ENCODE assay signal across 18 cellular contexts in the genomic region with DNA sequence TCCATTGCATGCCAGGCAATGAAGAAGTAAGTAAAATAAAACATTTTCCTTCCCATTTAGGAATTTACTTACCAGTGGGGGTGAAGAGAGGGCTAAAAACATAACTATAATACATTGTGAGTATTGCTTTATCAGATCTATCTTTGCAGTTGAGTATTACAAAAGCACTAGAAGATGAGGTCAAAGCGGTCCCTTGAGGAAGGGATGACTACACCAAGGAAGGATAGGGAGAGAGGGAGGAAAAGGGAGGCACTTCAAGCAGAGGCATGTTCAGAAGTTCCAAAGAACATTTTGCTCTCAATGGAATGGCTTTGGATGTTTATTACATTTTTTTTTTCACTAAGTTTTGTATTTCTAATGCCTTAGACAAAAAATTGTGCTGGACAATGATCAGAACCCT.
DNase-seq lines count a peak whose midpoint lies in the region; ATAC-seq and TF ChIP-seq lines count a peak whose summit lies in the region.
"Had no signal": no experiment of that assay in that cellular context is flagged by ENCODE, and none has a peak within 500 bp of the region (broad histone marks: within the 10 kb centered on the region; RNA-seq: fewer than 3 reads in every experiment).

No MANE protein-coding gene starts in this region.

- no peak for ATAC-seq in activated CD8-positive, alpha-beta T cell treated with anti-CD3 and anti-CD28 coated beads for 36 hours
- ATAC-seq in activated CD8-positive, alpha-beta T cell treated with anti-CD3 and anti-CD28 coated beads, Interleukin-2, amount 10 ng/mL, durations not matched to agents 7 days and 5 days = no peak
- peak; percentile 49 for ATAC-seq in IMR-90 (ENCODE audit: low read depth)
- no peak for ATAC-seq in natural killer cell treated with Interleukin-12 subunit alpha and Interleukin-12 subunit beta and Interleukin-15 and Interleukin-18, amount 100 ng/mL, for 72 hours

- no peak for TF ChIP-seq RAD21 in IMR-90 (IDR thresholded peaks at IDR 0.05; ENCODE audit: low read length)

- H3K9ac ChIP-seq in IMR-90 (ENCODE audit: low read depth, low read length) (no peak overlapping the region), endodermal cell (ENCODE audit: extremely low read depth, low read length, poor library complexity, severe bottlenecking) (no peak overlapping the region)

- H4K8ac ChIP-seq in IMR-90 (ENCODE audit: low read depth in 2 of 2, low read length in 2 of 2) = no peak overlapping the region

- no TSS peak for BruUV-seq in IMR-90 (replicated peaks; lab: Mats Ljungman, UMichigan)

- H4K91ac ChIP-seq in IMR-90 (ENCODE audit: insufficient read depth, low read depth, low read length) = no peak overlapping the region

- intact Hi-C loops in activated CD8-positive, alpha-beta T cell treated with anti-CD3 and anti-CD28 coated beads for 36 hours (cut with micrococcal nuclease) = no loop called here
- intact Hi-C loops in IMR-90 (cut with micrococcal nuclease) = no loop called here

- H4K20me1 ChIP-seq in IMR-90 (ENCODE audit: insufficient read depth, low read length) = no peaks in the 10 kb centered on the region

- H2AFZ ChIP-seq in IMR-90 (replicated peaks; ENCODE audit: low read length, poor library complexity) = no peak overlapping the region

- H3K27ac Mint-ChIP-seq in activated CD8-positive, alpha-beta T cell treated with anti-CD3 and anti-CD28 coated beads for 36 hours = peak overlapping the region; percentile 40
- no peak overlapping the region for H3K27ac Mint-ChIP-seq in activated CD8-positive, alpha-beta T cell treated with anti-CD3 and anti-CD28 coated beads, Interleukin-2, amount 10 ng/mL, durations not matched to agents 7 days and 5 days
- H3K27ac Mint-ChIP-seq in natural killer cell treated with Interleukin-12 subunit alpha and Interleukin-12 subunit beta and Interleukin-15 and Interleukin-18, amount 100 ng/mL, for 72 hours = peak overlapping the region; percentile 77 to 81
- no peak overlapping the region for H3K27ac Mint-ChIP-seq in endodermal cell
- H3K27ac Mint-ChIP-seq: CD4-positive, alpha-beta T cell had no signal

- H3K9me3 ChIP-seq in IMR-90 (ENCODE audit: control insufficient read depth, insufficient read depth, low read length) = no peaks in the 10 kb centered on the region
- H3K9me3 ChIP-seq in endodermal cell (ENCODE audit: control insufficient read depth, low read length) = no peaks in the 10 kb centered on the region
- H3K9me3 ChIP-seq: BE2C, Caco-2, HAP-1 had no signal

- no peak overlapping the region for H2BK120ac ChIP-seq in IMR-90 (ENCODE audit: low read depth, low read length)

- no peak for TF ChIP-seq CTCF in activated CD8-positive, alpha-beta T cell treated with anti-CD3 and anti-CD28 coated beads for 36 hours (IDR thresholded peaks at IDR 0.05)
- TF ChIP-seq CTCF in IMR-90 (conservative IDR thresholded peaks at IDR 0.05; ENCODE audit: low read depth, low read length) (no peak), fibroblast of mammary gland (conservative IDR thresholded peaks at IDR 0.05; ENCODE audit: control insufficient read depth, insufficient read depth, low read depth, low read length) (no peak), endodermal cell (conservative IDR thresholded peaks at IDR 0.05) (no peak)

- H3K27me3 Mint-ChIP-seq in activated CD8-positive, alpha-beta T cell treated with anti-CD3 and anti-CD28 coated beads for 36 hours = no peaks in the 10 kb centered on the region
- no peaks in the 10 kb centered on the region for H3K27me3 Mint-ChIP-seq in activated CD8-positive, alpha-beta T cell treated with anti-CD3 and anti-CD28 coated beads, Interleukin-2, amount 10 ng/mL, durations not matched to agents 7 days and 5 days (ENCODE audit: low read depth)
- H3K27me3 Mint-ChIP-seq in natural killer cell treated with Interleukin-12 subunit alpha and Interleukin-12 subunit beta and Interleukin-15 and Interleukin-18, amount 100 ng/mL, for 72 hours = no peaks in the 10 kb centered on the region
- H3K27me3 Mint-ChIP-seq in endodermal cell (ENCODE audit: insufficient read depth) = no peaks in the 10 kb centered on the region
- H3K27me3 Mint-ChIP-seq: CD4-positive, alpha-beta T cell had no signal

- H4K5ac ChIP-seq in IMR-90 (ENCODE audit: low read depth, low read length) = no peak overlapping the region

- peaks cover 65% of the 10 kb centered on the region for H3K36me3 Mint-ChIP-seq in activated CD8-positive, alpha-beta T cell treated with anti-CD3 and anti-CD28 coated beads for 36 hours (ENCODE audit: low read depth)
- H3K36me3 Mint-ChIP-seq in activated CD8-positive, alpha-beta T cell treated with anti-CD3 and anti-CD28 coated beads, Interleukin-2, amount 10 ng/mL, durations not matched to agents 7 days and 5 days (ENCODE audit: low read depth) = peaks cover 71% of the 10 kb centered on the region
- peaks cover 59% of the 10 kb centered on the region for H3K36me3 Mint-ChIP-seq in natural killer cell treated with Interleukin-12 subunit alpha and Interleukin-12 subunit beta and Interleukin-15 and Interleukin-18, amount 100 ng/mL, for 72 hours
- H3K36me3 Mint-ChIP-seq in endodermal cell (ENCODE audit: low read depth) = peaks cover 46% of the 10 kb centered on the region

- no peak overlapping the region for H3K4me3 Mint-ChIP-seq in activated CD8-positive, alpha-beta T cell treated with anti-CD3 and anti-CD28 coated beads for 36 hours
- H3K4me3 Mint-ChIP-seq in activated CD8-positive, alpha-beta T cell treated with anti-CD3 and anti-CD28 coated beads, Interleukin-2, amount 10 ng/mL, durations not matched to agents 7 days and 5 days = no peak overlapping the region
- no peak overlapping the region for H3K4me3 Mint-ChIP-seq in natural killer cell treated with Interleukin-12 subunit alpha and Interleukin-12 subunit beta and Interleukin-15 and Interleukin-18, amount 100 ng/mL, for 72 hours
- H3K4me3 Mint-ChIP-seq in endodermal cell = no peak overlapping the region
- H3K4me3 Mint-ChIP-seq: CD4-positive, alpha-beta T cell had no signal

- no peak overlapping the region for H2AK5ac ChIP-seq in IMR-90 (ENCODE audit: low read depth, low read length)

- CTCF ChIA-PET in activated CD8-positive, alpha-beta T cell treated with anti-CD3 and anti-CD28 coated beads for 36 hours (lab: Charles Lee) = interaction anchor here (0.9 to 1.5 kb wide), 2 partner anchors 130 to 199 kb away, joined by 3 read pairs; a partner anchor contains a TSS
- CTCF ChIA-PET in activated CD8-positive, alpha-beta T cell treated with anti-CD3 and anti-CD28 coated beads, Interleukin-2, amount 10 ng/mL, durations not matched to agents 7 days and 5 days (lab: Charles Lee) = no interaction called here
- CTCF ChIA-PET in IMR-90 (lab: Yijun Ruan, JAX) = no interaction called here

- in situ Hi-C loops in IMR-90 (cut with MboI; ENCODE audit: low sequenced_read_pairs) = no loop called here

- H3K4me1 Mint-ChIP-seq in activated CD8-positive, alpha-beta T cell treated with anti-CD3 and anti-CD28 coated beads for 36 hours (ENCODE audit: low read depth) = peaks cover 59% of the 10 kb centered on the region
- peaks cover 15% of the 10 kb centered on the region for H3K4me1 Mint-ChIP-seq in activated CD8-positive, alpha-beta T cell treated with anti-CD3 and anti-CD28 coated beads, Interleukin-2, amount 10 ng/mL, durations not matched to agents 7 days and 5 days (ENCODE audit: low read depth)
- H3K4me1 Mint-ChIP-seq in natural killer cell treated with Interleukin-12 subunit alpha and Interleukin-12 subunit beta and Interleukin-15 and Interleukin-18, amount 100 ng/mL, for 72 hours (ENCODE audit: low read depth in 2 of 2) = peaks cover 56 to 70% of the 10 kb centered on the region in 2 donors
- no peaks in the 10 kb centered on the region for H3K4me1 Mint-ChIP-seq in endodermal cell

- H3K27me3 ChIP-seq in IMR-90 (ENCODE audit: control insufficient read depth, insufficient read depth, low read length) = no peaks in the 10 kb centered on the region
- H3K27me3 ChIP-seq in endodermal cell (ENCODE audit: control insufficient read depth, insufficient read depth, low read length, poor library complexity, severe bottlenecking) = no peaks in the 10 kb centered on the region
- H3K27me3 ChIP-seq: BE2C had no signal

- no peak overlapping the region for H2BK5ac ChIP-seq in IMR-90 (ENCODE audit: low read depth, low read length, poor library complexity, severe bottlenecking)

- DNase-seq in activated CD8-positive, alpha-beta T cell treated with anti-CD3 and anti-CD28 coated beads for 36 hours = no peak
- DNase-seq in activated CD8-positive, alpha-beta T cell treated with anti-CD3 and anti-CD28 coated beads, Interleukin-2, amount 10 ng/mL, durations not matched to agents 7 days and 5 days = no peak
- DNase-seq in IMR-90 = no peak
- peak; percentile 42 for DNase-seq in fibroblast of mammary gland (ENCODE audit: low read depth)
- DNase-seq in natural killer cell treated with Interleukin-12 subunit alpha and Interleukin-12 subunit beta and Interleukin-15 and Interleukin-18, amount 100 ng/mL, for 72 hours (ENCODE audit: low spot score) = no peak
- no peak for DNase-seq in stimulated activated CD4-positive, alpha-beta T cell treated with anti-CD3 and anti-CD28 coated beads, Interleukin-1b, Interleukin-23, amount 100 ng/mL, for 48 hours
- DNase-seq in GOT3 (lab: John Stamatoyannopoulos, UW) = no peak
- DNase-seq in endodermal cell = no peak
- DNase-seq: BE2C; Caco-2; CD4-positive, alpha-beta T cell; Karpas-422; NCI-H1048; NCI-H1436; NCI-H2029; NCI-H526 had no signal

- WGBS in IMR-90 (ENCODE audit: extremely low coverage in 2 of 2, insufficient read length in 1 of 2), 2 experiments = 100% methylated on average over 1 of the region's 1 CpG; no CpG with 5 or more reads in 1 of the 2 experiments
- WGBS in endodermal cell (ENCODE audit: insufficient coverage in 1 of 2, insufficient read length in 1 of 2), 2 experiments = 83 to 98% methylated on average over 1 of the region's 1 CpG

- H3K79me1 ChIP-seq in IMR-90 (ENCODE audit: low read depth in 1 of 2, low read length in 2 of 2) = no peaks in the 10 kb centered on the region

- H3K36me3 ChIP-seq in IMR-90 (ENCODE audit: control insufficient read depth, insufficient read depth, low read length) (peaks cover 31% of the 10 kb centered on the region), endodermal cell (ENCODE audit: control insufficient read depth, insufficient read depth, low read length) (peaks cover 63% of the 10 kb centered on the region)

- H3K4me3 ChIP-seq in IMR-90 (ENCODE audit: insufficient read depth, low read depth, low read length) = no peak overlapping the region
- H3K4me3 ChIP-seq in fibroblast of mammary gland (ENCODE audit: control insufficient read depth, low read depth, low read length) = no peak overlapping the region
- no peak overlapping the region for H3K4me3 ChIP-seq in endodermal cell (ENCODE audit: low read length)
- H3K4me3 ChIP-seq: HAP-1 had no signal

- no peak overlapping the region for H3K14ac ChIP-seq in IMR-90 (replicated peaks; ENCODE audit: low read depth, low read length)

- H3K23ac ChIP-seq in IMR-90 (ENCODE audit: low read depth, low read length) = no peak overlapping the region

- POLR2A ChIA-PET in activated CD8-positive, alpha-beta T cell treated with anti-CD3 and anti-CD28 coated beads for 36 hours (lab: Charles Lee) = interaction anchor here (0.9 kb wide), 1 partner anchor 127 kb away, joined by 3 read pairs; no protein-coding TSS in a partner anchor
- POLR2A ChIA-PET in activated CD8-positive, alpha-beta T cell treated with anti-CD3 and anti-CD28 coated beads, Interleukin-2, amount 10 ng/mL, durations not matched to agents 7 days and 5 days (lab: Charles Lee) = no interaction called here
- POLR2A ChIA-PET in IMR-90 (lab: Charles Lee; ENCODE audit: unreplicated experiment) = no interaction called here

- H3K9me3 Mint-ChIP-seq in activated CD8-positive, alpha-beta T cell treated with anti-CD3 and anti-CD28 coated beads for 36 hours = peaks cover 4% of the 10 kb centered on the region
- H3K9me3 Mint-ChIP-seq in activated CD8-positive, alpha-beta T cell treated with anti-CD3 and anti-CD28 coated beads, Interleukin-2, amount 10 ng/mL, durations not matched to agents 7 days and 5 days (ENCODE audit: insufficient read depth) = no peaks in the 10 kb centered on the region
- peaks cover 6% of the 10 kb centered on the region for H3K9me3 Mint-ChIP-seq in natural killer cell treated with Interleukin-12 subunit alpha and Interleukin-12 subunit beta and Interleukin-15 and Interleukin-18, amount 100 ng/mL, for 72 hours
- no peaks in the 10 kb centered on the region for H3K9me3 Mint-ChIP-seq in endodermal cell
- H3K9me3 Mint-ChIP-seq: CD4-positive, alpha-beta T cell had no signal

- no peaks in the 10 kb centered on the region for H3K4me1 ChIP-seq in IMR-90 (ENCODE audit: control insufficient read depth, insufficient read depth, low read length)
- no peaks in the 10 kb centered on the region for H3K4me1 ChIP-seq in endodermal cell (ENCODE audit: control insufficient read depth, insufficient read depth, low read length)
- H3K4me1 ChIP-seq: BE2C, Caco-2 had no signal

- no peak for TF ChIP-seq POLR2A in IMR-90 (IDR thresholded peaks at IDR 0.05; ENCODE audit: low read depth, low read length)

- no peak overlapping the region for H3K4ac ChIP-seq in IMR-90 (ENCODE audit: low read depth, low read length)

- dilution Hi-C loops in IMR-90 (cut with HindIII; ENCODE audit: low sequenced_read_pairs, unreplicated experiment) = no loop called here

- no peak overlapping the region for H3K4me2 ChIP-seq in IMR-90 (ENCODE audit: low read depth, low read length)

- H2AK9ac ChIP-seq in IMR-90 (replicated peaks; ENCODE audit: low read depth, low read length, poor library complexity) = no peak overlapping the region

- no peak overlapping the region for H3K18ac ChIP-seq in IMR-90 (ENCODE audit: low read depth, low read length)

- H3K9me1 ChIP-seq in IMR-90 (ENCODE audit: insufficient read depth, low read length) = peaks cover 1% of the 10 kb centered on the region; the same call in 1 of the 2 replicates

- H2BK15ac ChIP-seq in IMR-90 (ENCODE audit: low read depth, low read length) = no peak overlapping the region

- no peak overlapping the region for H2BK20ac ChIP-seq in IMR-90 (ENCODE audit: low read depth, low read length)

- no peak overlapping the region for H3K56ac ChIP-seq in IMR-90 (ENCODE audit: extremely low read depth, insufficient read depth, low read length)

- H3K27ac ChIP-seq in IMR-90 (ENCODE audit: insufficient read depth, low read length) (peak overlapping the region; percentile 55; the same call in 1 of the 2 replicates), endodermal cell (ENCODE audit: low read depth, low read length) (no peak overlapping the region)
- H3K27ac ChIP-seq: HL-60 had no signal

Comparison
In these comparisons a context has a peak if more than half of its experiments do, and no peak if none do; other contexts are left out.
1. H3K27ac Mint-ChIP-seq: peak in activated CD8-positive, alpha-beta T cell treated with anti-CD3 and anti-CD28 coated beads for 36 hours (single experiment) and natural killer cell treated with Interleukin-12 subunit alpha and Interleukin-12 subunit beta and Interleukin-15 and Interleukin-18, amount 100 ng/mL, for 72 hours (2 of 2); none in activated CD8-positive, alpha-beta T cell treated with anti-CD3 and anti-CD28 coated beads, Interleukin-2, amount 10 ng/mL, durations not matched to agents 7 days and 5 days (single experiment) and endodermal cell (single experiment).